ENCODE assay signal across 7 cellular contexts in genomic region chr1:200028586-200029034, GRCh38. TPM values are rescaled to one million over a fixed set of nuclear protein-coding genes. Genes with fewer than 3 reads are reported as not detected.
DNase-seq lines count a peak whose midpoint lies in the region; ATAC-seq and TF ChIP-seq lines count a peak whose summit lies in the region.

No MANE protein-coding gene starts in this region.

- intact Hi-C loops in HCT116 (cut with micrococcal nuclease) (no loop called here), gastrocnemius medialis (cut with DNase I; ENCODE audit: low total_unique reads) (no loop called here)

- no peak for DNase-seq in HCT116 (ENCODE audit: low read depth, low spot score)
- no peak for DNase-seq in RWPE2 (ENCODE audit: low spot score)
- no peak for DNase-seq in fibroblast of the aortic adventitia (ENCODE audit: low read depth)
- no peak for DNase-seq in gastrocnemius medialis
- DNase-seq in DMS153 (lab: John Stamatoyannopoulos, UW): no peak
- no peak for DNase-seq in A172 (ENCODE audit: low spot score)
- DNase-seq in NCI-H510A treated with DMSO at 0.1 percent for 48 hours (lab: John Stamatoyannopoulos, UW): no peak

- no peaks in the 10 kb centered on the region for H3K9me2 ChIP-seq in HCT116 (ENCODE audit: insufficient read depth)

- no peak for TF ChIP-seq RAD21 in HCT116 (IDR thresholded peaks at IDR 0.05; ENCODE audit: low read depth)

- no peak for TF ChIP-seq POLR2A in HCT116 (IDR thresholded peaks at IDR 0.05; ENCODE audit: borderline replicate concordance, extremely low read depth, insufficient read depth, insufficient read length)
- no peak for TF ChIP-seq POLR2A in gastrocnemius medialis (IDR thresholded peaks at IDR 0.05)

- no peaks in the 10 kb centered on the region for H4K20me1 ChIP-seq in HCT116 (ENCODE audit: insufficient read depth)

- no peaks in the 10 kb centered on the region for H3K9me3 ChIP-seq in HCT116 (ENCODE audit: control insufficient read depth in 1 of 2, insufficient read depth in 1 of 2, low read depth in 1 of 2, low read length in 2 of 2)
- no peaks in the 10 kb centered on the region for H3K9me3 ChIP-seq in RWPE2 (ENCODE audit: severe bottlenecking)
- no peaks in the 10 kb centered on the region for H3K9me3 ChIP-seq in gastrocnemius medialis

- in situ Hi-C loops in gastrocnemius medialis (cut with MboI; ENCODE audit: low sequenced_read_pairs in 4 of 4): no loop called here

- H3K4me1 ChIP-seq in HCT116 (ENCODE audit: control insufficient read depth in 1 of 2, insufficient read depth in 2 of 2, low read length in 2 of 2) (peaks cover 0 to 13% of the 10 kb centered on the region in 2 experiments; a peak in 2 of 4 replicates), RWPE2 (ENCODE audit: insufficient read depth, poor library complexity, severe bottlenecking) (no peaks in the 10 kb centered on the region), gastrocnemius medialis (no peaks in the 10 kb centered on the region)

- no peaks in the 10 kb centered on the region for H3K79me2 ChIP-seq in HCT116 (ENCODE audit: insufficient read depth, low read length)

- peak; percentile 18; the same call in 1 of the 2 replicates for ATAC-seq in HCT116
- ATAC-seq in RWPE2 (ENCODE audit: low read depth): peak; percentile 20
- ATAC-seq in gastrocnemius medialis: no peak

- CTCF ChIA-PET in HCT116 (lab: Charles Lee): interaction anchor here (0.9 to 1.0 kb wide), 2 partner anchors 111 to 231 kb away, joined by 4 to 5 read pairs; no protein-coding TSS in a partner anchor

- POLR2A ChIA-PET in HCT116 (lab: Charles Lee): interaction anchor here (1.2 kb wide), 1 partner anchor 10 kb away, joined by 3 read pairs; no protein-coding TSS in a partner anchor

- H3K9ac ChIP-seq in HCT116 (ENCODE audit: low read length): peak overlapping the region; percentile 59

- H3K4me2 ChIP-seq in HCT116 (ENCODE audit: low read length): peak overlapping the region; percentile 87

- BruUV-seq in HCT116 (replicated peaks; lab: Mats Ljungman, UMichigan): TSS peak; percentile 72

- peak overlapping the region; percentile 96 for H2AFZ ChIP-seq in HCT116 (ENCODE audit: low read depth, low read length, poor library complexity, severe bottlenecking)

- TF ChIP-seq CTCF in HCT116 (IDR thresholded peaks at IDR 0.05 in 2 of 3, conservative IDR thresholded peaks at IDR 0.05 in 1 of 3; ENCODE audit: borderline replicate concordance in 1 of 3, insufficient read depth in 1 of 3, low read depth in 2 of 3, low read length in 2 of 3): no peak
- no peak for TF ChIP-seq CTCF in RWPE2 (IDR thresholded peaks at IDR 0.05; ENCODE audit: poor library complexity, severe bottlenecking)
- no peak for TF ChIP-seq CTCF in fibroblast of the aortic adventitia (IDR thresholded peaks at IDR 0.05; ENCODE audit: insufficient read depth, low read length)
- TF ChIP-seq CTCF in gastrocnemius medialis (IDR thresholded peaks at IDR 0.05 in 4 of 5, conservative IDR thresholded peaks at IDR 0.05 in 1 of 5): no peak

- H3K27ac ChIP-seq in HCT116 (ENCODE audit: low read depth, low read length) (no peak overlapping the region), RWPE2 (ENCODE audit: poor library complexity, severe bottlenecking) (no peak overlapping the region), gastrocnemius medialis (peak overlapping the region in 1 of 4 donors; percentile 16)

- H3K27me3 ChIP-seq in HCT116 (ENCODE audit: insufficient read depth, low read length) (no peaks in the 10 kb centered on the region), RWPE2 (ENCODE audit: insufficient read depth, poor library complexity, severe bottlenecking) (no peaks in the 10 kb centered on the region), gastrocnemius medialis (peaks cover 59 to 75% (median 70%) of the 10 kb centered on the region in 3 donors)

- RAD21 ChIA-PET in HCT116 (lab: Charles Lee; ENCODE audit: low non-redundant PET in 1 of 2, low total read pairs in 2 of 2, uncharacterized antibody in 2 of 2, unreplicated experiment in 2 of 2): no interaction called here

- H3K36me3 ChIP-seq in HCT116 (ENCODE audit: control insufficient read depth in 1 of 2, insufficient read depth in 2 of 2, low read length in 2 of 2) (no peaks in the 10 kb centered on the region), RWPE2 (ENCODE audit: low read depth) (no peaks in the 10 kb centered on the region), gastrocnemius medialis (no peaks in the 10 kb centered on the region)

- H3K4me3 ChIP-seq in HCT116 (replicated peaks in 1 of 2; ENCODE audit: low read depth in 1 of 2, low read length in 2 of 2) (peak overlapping the region; percentile 55 to 64), RWPE2 (ENCODE audit: severe bottlenecking) (peak overlapping the region; percentile 39), fibroblast of the aortic adventitia (ENCODE audit: low read depth, low read length) (peak overlapping the region; percentile 56), gastrocnemius medialis (peak overlapping the region; percentile 36 to 59 (median 44))

TF ChIP-seq in HCT116, 20 proteins besides CTCF, POLR2A, EP300 and RAD21:
- TF ChIP-seq, protein P1, sequence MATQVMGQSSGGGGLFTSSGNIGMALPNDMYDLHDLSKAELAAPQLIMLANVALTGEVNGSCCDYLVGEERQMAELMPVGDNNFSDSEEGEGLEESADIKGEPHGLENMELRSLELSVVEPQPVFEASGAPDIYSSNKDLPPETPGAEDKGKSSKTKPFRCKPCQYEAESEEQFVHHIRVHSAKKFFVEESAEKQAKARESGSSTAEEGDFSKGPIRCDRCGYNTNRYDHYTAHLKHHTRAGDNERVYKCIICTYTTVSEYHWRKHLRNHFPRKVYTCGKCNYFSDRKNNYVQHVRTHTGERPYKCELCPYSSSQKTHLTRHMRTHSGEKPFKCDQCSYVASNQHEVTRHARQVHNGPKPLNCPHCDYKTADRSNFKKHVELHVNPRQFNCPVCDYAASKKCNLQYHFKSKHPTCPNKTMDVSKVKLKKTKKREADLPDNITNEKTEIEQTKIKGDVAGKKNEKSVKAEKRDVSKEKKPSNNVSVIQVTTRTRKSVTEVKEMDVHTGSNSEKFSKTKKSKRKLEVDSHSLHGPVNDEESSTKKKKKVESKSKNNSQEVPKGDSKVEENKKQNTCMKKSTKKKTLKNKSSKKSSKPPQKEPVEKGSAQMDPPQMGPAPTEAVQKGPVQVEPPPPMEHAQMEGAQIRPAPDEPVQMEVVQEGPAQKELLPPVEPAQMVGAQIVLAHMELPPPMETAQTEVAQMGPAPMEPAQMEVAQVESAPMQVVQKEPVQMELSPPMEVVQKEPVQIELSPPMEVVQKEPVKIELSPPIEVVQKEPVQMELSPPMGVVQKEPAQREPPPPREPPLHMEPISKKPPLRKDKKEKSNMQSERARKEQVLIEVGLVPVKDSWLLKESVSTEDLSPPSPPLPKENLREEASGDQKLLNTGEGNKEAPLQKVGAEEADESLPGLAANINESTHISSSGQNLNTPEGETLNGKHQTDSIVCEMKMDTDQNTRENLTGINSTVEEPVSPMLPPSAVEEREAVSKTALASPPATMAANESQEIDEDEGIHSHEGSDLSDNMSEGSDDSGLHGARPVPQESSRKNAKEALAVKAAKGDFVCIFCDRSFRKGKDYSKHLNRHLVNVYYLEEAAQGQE (IDR thresholded peaks at IDR 0.05; ENCODE audit: low read depth): no peak
- TF ChIP-seq POLR2AphosphoS5 (IDR thresholded peaks at IDR 0.05; ENCODE audit: low read depth, low read length) (no peak), ZFX (IDR thresholded peaks at IDR 0.05) (no peak)

RNA-seq across cellular contexts. Expression of gene NR5A2, which starts 1.1 kb away (rescaled TPM):
- total RNA-seq in HCT116 (2021; ENCODE audit: unreplicated experiment) (0.91 TPM), fibroblast of the aortic adventitia (ENCODE audit: low replicate concordance) (0.25 and 11.5 TPM in 2 replicates), gastrocnemius medialis (1 to 10 TPM; 1.1 to 1.9 (median 1.2) TPM)
- 0.21 and 0.27 TPM in 2 replicates for polyA plus RNA-seq in HCT116 (2012)
- 0.03 TPM in 1 of 2 replicates, not detected in the other for total RNA-seq in A172 (2014; rRNA removed; shearing (Covaris generic))

Comparison
In these comparisons a context has a peak if more than half of its experiments do, and no peak if none do; other contexts are left out.
1. ATAC-seq: peak in HCT116 (single experiment) and RWPE2 (single experiment); none in gastrocnemius medialis (0 of 2).
2. Peak in every context shown above with its lines, with median percentiles within 50 percentile points of each other: H3K4me3 ChIP-seq.